In the genomic region with DNA sequence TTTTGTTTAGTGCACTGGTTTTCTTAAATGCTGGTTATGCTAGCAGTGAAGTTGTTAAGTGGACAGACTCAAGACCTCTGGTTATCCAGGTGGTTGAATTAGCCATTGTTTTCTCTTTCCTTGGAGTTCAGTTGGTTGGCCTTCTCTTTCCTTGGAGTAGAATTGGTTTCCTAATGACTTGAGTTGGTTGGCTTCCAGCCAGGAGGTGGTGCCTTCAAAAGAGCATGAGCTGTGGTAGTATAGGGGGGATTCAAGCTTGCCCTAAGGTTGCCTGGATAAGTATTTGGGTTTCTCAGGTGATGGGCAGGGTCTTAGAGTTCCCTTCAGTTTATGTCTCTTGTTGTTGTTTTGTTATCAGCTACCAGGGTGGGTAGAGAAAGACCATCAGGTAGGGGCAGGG, we compare ENCODE assay signal across 19 cellular contexts.
"Had no signal": no experiment of that assay in that cellular context is flagged by ENCODE, and none has a peak within 500 bp of the region (broad histone marks: within the 10 kb centered on the region; RNA-seq: fewer than 3 reads in every experiment).

No MANE protein-coding gene starts in this region.

- H3K79me2 ChIP-seq: hepatocyte had no signal

- H3K27me3 ChIP-seq: gastrocnemius medialis, hepatocyte, tibial artery had no signal

- H3K4me1 ChIP-seq: gastrocnemius medialis, tibial artery had no signal

- H3K27ac ChIP-seq: gastrocnemius medialis, hepatocyte, tibial artery had no signal

- H3K36me3 ChIP-seq: gastrocnemius medialis, tibial artery had no signal

- H3K4me2 ChIP-seq: hepatocyte had no signal

- H3K4me3 ChIP-seq: gastrocnemius medialis, hepatocyte, tibial artery had no signal

- H2AFZ ChIP-seq: hepatocyte had no signal

- DNase-seq: activated CD4-positive, alpha-beta memory T cell treated with anti-CD3 and anti-CD28 coated beads, Interleukin-2, amount 10 ng/mL, durations not matched to agents 7 days and 5 days; activated CD4-positive, alpha-beta T cell treated with anti-CD3 and anti-CD28 coated beads for 1 hour; activated CD4-positive, alpha-beta T cell treated with anti-CD3 and anti-CD28 coated beads, Interleukin-2, amount 10 ng/mL, durations not matched to agents 7 days and 5 days; activated CD8-positive, alpha-beta memory T cell treated with anti-CD3 and anti-CD28 coated beads, Interleukin-2, amount 50 U/mL, for 48 hours; activated gamma-delta T cell treated with Interleukin-2 at 50 U/mL for 16 hours; activated naive CD8-positive, alpha-beta T cell treated with anti-CD3 and anti-CD28 coated beads, Interleukin-2, amount 50 U/mL, for 24 hours; activated T-cell treated with anti-CD3 and anti-CD28 coated beads, Interleukin-2, amount 50 U/mL, for 4 hours; effector CD4-positive, alpha-beta T cell; gastrocnemius medialis; islet precursor cell; left cardiac atrium; mammary epithelial cell; posterior cingulate gyrus; retina; small intestine; stimulated activated CD4-positive, alpha-beta T cell treated with anti-CD3 and anti-CD28 coated beads, Interleukin-4, amount 100 ng/mL, for 24 hours; stimulated activated naive CD8-positive, alpha-beta T cell treated with anti-CD3 and anti-CD28 coated beads, Interleukin-15, amount 100 ng/mL, for 72 hours; tibial artery had no signal
